ENCODE assay signal across 8 cellular contexts in genomic region chr11:95256204-95256819, GRCh38. TPM values are rescaled to one million over a fixed set of nuclear protein-coding genes. Genes with fewer than 3 reads are reported as not detected.
DNase-seq lines count a peak whose midpoint lies in the region; TF ChIP-seq lines count a peak whose summit lies in the region.

No MANE protein-coding gene starts in this region.

- intact Hi-C loops in prostate gland (cut with DNase I) = no loop called here

- no peak for DNase-seq in activated naive CD4-positive, alpha-beta T cell treated with anti-CD3 and anti-CD28 coated beads, Interleukin-2, amount 10 ng/mL, durations not matched to agents 7 days and 5 days
- DNase-seq in activated naive CD4-positive, alpha-beta T cell treated with anti-CD3 and anti-CD28 coated beads, Interleukin-2, amount 50 U/mL, for 16 hours = no peak
- DNase-seq in substantia nigra (lab: John Stamatoyannopoulos, UW) = peak in 6 of 49 donors; percentile 7 to 23 (median 19)
- DNase-seq in NCI-H774 (lab: John Stamatoyannopoulos, UW) = no peak
- no peak for DNase-seq in NCI-H1930 (lab: John Stamatoyannopoulos, UW)
- DNase-seq in prostate gland (ENCODE audit: low spot score) = no peak

- CTCF ChIA-PET in activated naive CD4-positive, alpha-beta T cell treated with anti-CD3 and anti-CD28 coated beads, Interleukin-2, amount 10 ng/mL, durations not matched to agents 7 days and 5 days (lab: Charles Lee) = interaction anchor here (1.3 kb wide), 1 partner anchor 24 kb away, joined by 7 read pairs; the partner anchor contains the start of gene SESN3

- peaks cover 3% of the 10 kb centered on the region for H3K27me3 Mint-ChIP-seq in activated naive CD4-positive, alpha-beta T cell treated with anti-CD3 and anti-CD28 coated beads, Interleukin-2, amount 10 ng/mL, durations not matched to agents 7 days and 5 days

- H3K27ac Mint-ChIP-seq in activated naive CD4-positive, alpha-beta T cell treated with anti-CD3 and anti-CD28 coated beads, Interleukin-2, amount 10 ng/mL, durations not matched to agents 7 days and 5 days = peak overlapping the region; percentile 82

- H3K4me3 ChIP-seq in iPS-20b (ENCODE audit: low read length) (peak overlapping the region; percentile 2; the same call in 1 of the 2 replicates), prostate gland (no peak overlapping the region)

- H3K9ac ChIP-seq in iPS-20b (ENCODE audit: low read depth, low read length) = peak overlapping the region; percentile 11; the same call in 1 of the 2 replicates

- H3K27me3 ChIP-seq in iPS-20b (ENCODE audit: insufficient read depth, low read length) (no peaks in the 10 kb centered on the region), prostate gland (replicated peaks; ENCODE audit: insufficient read depth) (no peaks in the 10 kb centered on the region)

- TF ChIP-seq POLR2A in prostate gland (IDR thresholded peaks at IDR 0.05) = no peak

- H3K36me3 ChIP-seq in iPS-20b (ENCODE audit: insufficient read depth, low read depth, low read length) (no peaks in the 10 kb centered on the region), prostate gland (no peaks in the 10 kb centered on the region)

- H3K36me3 Mint-ChIP-seq in activated naive CD4-positive, alpha-beta T cell treated with anti-CD3 and anti-CD28 coated beads, Interleukin-2, amount 10 ng/mL, durations not matched to agents 7 days and 5 days = peaks cover 3% of the 10 kb centered on the region

- TF ChIP-seq CTCF in VCaP (conservative IDR thresholded peaks at IDR 0.05) (no peak), prostate gland (IDR thresholded peaks at IDR 0.05) (no peak)

- H3K9me3 Mint-ChIP-seq in activated naive CD4-positive, alpha-beta T cell treated with anti-CD3 and anti-CD28 coated beads, Interleukin-2, amount 10 ng/mL, durations not matched to agents 7 days and 5 days = peaks cover 7% of the 10 kb centered on the region

- H3K9me3 ChIP-seq in iPS-20b (ENCODE audit: insufficient read depth, low read depth, low read length) (no peaks in the 10 kb centered on the region), prostate gland (no peaks in the 10 kb centered on the region)

- H3K27ac ChIP-seq in VCaP (peak overlapping the region; percentile 61; the same call in 1 of the 2 replicates), iPS-20b (ENCODE audit: low read length) (peak overlapping the region; percentile 58), substantia nigra (ENCODE audit: low read depth, low read length, poor library complexity, severe bottlenecking) (peak overlapping the region; percentile 24), prostate gland (no peak overlapping the region)

- 89% methylated on average over 9 of the region's 9 CpGs for WGBS in prostate gland

- H3K4me1 ChIP-seq in iPS-20b (ENCODE audit: insufficient read depth, low read length) = peaks cover 46% of the 10 kb centered on the region
- no peaks in the 10 kb centered on the region for H3K4me1 ChIP-seq in prostate gland (replicated peaks)

- H3K4me3 Mint-ChIP-seq in activated naive CD4-positive, alpha-beta T cell treated with anti-CD3 and anti-CD28 coated beads, Interleukin-2, amount 10 ng/mL, durations not matched to agents 7 days and 5 days = no peak overlapping the region

- peaks cover 48% of the 10 kb centered on the region for H3K4me1 Mint-ChIP-seq in activated naive CD4-positive, alpha-beta T cell treated with anti-CD3 and anti-CD28 coated beads, Interleukin-2, amount 10 ng/mL, durations not matched to agents 7 days and 5 days

RNA-seq across cellular contexts. Expression of gene SESN3, which starts 25.3 kb away (rescaled TPM):
- 10 to 100 TPM; 21.3 to 33.8 TPM for total RNA-seq in prostate gland

Comparison
In these comparisons a context has a peak if more than half of its experiments do, and no peak if none do; other contexts are left out.
1. H3K27ac ChIP-seq: peak in VCaP (single experiment), iPS-20b (single experiment) and substantia nigra (single experiment); none in prostate gland (0 of 2).